ENCODE assay signal across 28 cellular contexts in the genomic region with DNA sequence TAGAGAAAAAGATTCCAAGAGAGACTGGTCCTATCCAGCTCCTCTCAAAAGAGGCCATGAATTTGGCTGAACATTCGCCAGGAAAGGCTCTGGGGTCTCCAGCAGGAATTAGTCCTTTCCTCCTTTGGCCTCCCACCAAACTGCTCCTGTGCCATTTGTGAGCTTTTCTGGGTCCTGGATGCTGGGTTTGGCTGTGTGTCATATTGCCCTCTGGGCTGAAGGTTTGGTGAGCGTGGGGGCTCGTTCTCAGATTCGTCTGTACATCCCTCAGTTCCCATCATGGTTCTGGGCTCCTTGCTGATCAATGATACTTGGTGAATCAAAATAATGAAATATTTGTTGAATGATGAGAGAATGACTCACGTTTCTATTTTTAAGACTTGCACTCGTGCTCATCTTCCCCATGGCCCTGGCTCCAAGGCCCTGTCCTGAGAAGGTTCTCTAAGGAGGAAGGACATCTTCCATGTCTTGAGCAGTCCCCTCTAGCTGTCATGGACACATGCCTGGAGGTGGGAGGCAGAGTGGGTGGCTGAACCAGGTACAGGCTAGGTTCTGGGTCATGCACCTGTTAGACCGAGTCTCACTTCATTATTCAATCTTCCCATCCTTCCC. TPM values are rescaled to one million over a fixed set of nuclear protein-coding genes. Genes with fewer than 3 reads are reported as not detected.
DNase-seq lines count a peak whose midpoint lies in the region; ATAC-seq and TF ChIP-seq lines count a peak whose summit lies in the region.
"Had no signal": no experiment of that assay in that cellular context is flagged by ENCODE, and none has a peak within 500 bp of the region (broad histone marks: within the 10 kb centered on the region; RNA-seq: fewer than 3 reads in every experiment).

No MANE protein-coding gene starts in this region.

- H2BK20ac ChIP-seq in H9 (ENCODE audit: low read depth, low read length, poor library complexity, severe bottlenecking), result no peak overlapping the region

- H3K79me2 ChIP-seq in GM23248 (ENCODE audit: insufficient read depth) (no peaks in the 10 kb centered on the region), H9 (ENCODE audit: insufficient read depth, low read length) (no peaks in the 10 kb centered on the region)

- DNase-seq in AG10803 (ENCODE audit: low read depth) (peak; percentile 28), GM23248 (peak; percentile 66), epithelial cell of esophagus (ENCODE audit: low read depth) (peak; percentile 41), mesenteric fat pad (ENCODE audit: low spot score) (peak; percentile 51), H9 (no peak), HPDE6-E6E7 (ENCODE audit: extremely low spot score) (no peak), thyroid gland (no peak)
- DNase-seq: activated CD4-positive, alpha-beta T cell treated with anti-CD3 and anti-CD28 coated beads, Interleukin-2, amount 50 U/mL, for 4 hours; activated CD4-positive, CD25-positive, alpha-beta regulatory T cell; effector memory CD8-positive, alpha-beta T cell; islet precursor cell; left ventricle myocardium inferior; NCI-H1105 treated with DMSO at 0.1 percent for 48 hours; NCI-H2029 treated with DMSO at 0.1 percent for 48 hours; NCI-H774; nephron progenitor cell; pancreas; retina; RPMI8226; stimulated activated CD4-positive, alpha-beta T cell treated with anti-CD3 and anti-CD28 coated beads, Interleukin-2, amount 100 ng/mL, for 24 hours; T-helper 1 cell; upper lobe of left lung had no signal

- H3K14ac ChIP-seq in H9 (ENCODE audit: insufficient read depth, low read length), result no peak overlapping the region

- TF ChIP-seq CTCF in AG10803 (conservative IDR thresholded peaks at IDR 0.05; ENCODE audit: low read length) (no peak), epithelial cell of esophagus (IDR thresholded peaks at IDR 0.05; ENCODE audit: insufficient read depth, low read depth, low read length, missing control alignments) (no peak), H9 (conservative IDR thresholded peaks at IDR 0.05) (no peak), thyroid gland (IDR thresholded peaks at IDR 0.05) (no peak)

- peak overlapping the region in 1 of 3 experiments; percentile 25; a peak in 1 of 7 replicates for H3K27ac Mint-ChIP-seq in H9
- H3K27ac Mint-ChIP-seq: activated naive CD4-positive, alpha-beta T cell treated with anti-CD3 and anti-CD28 coated beads, Interleukin-2, amount 50 U/mL, for 24 hours; activated T-helper 1 cell treated with anti-CD3 and anti-CD28 coated beads, Interleukin-12 subunit alpha, Interleukin-12 subunit beta, Interleukin-2, Interleukin-4 antibody, amounts not matched to agents 30 ng/mL and 10 ng/mL and 1 ng/mL, durations not matched to agents 14 hours and 24 hours and 36 hours; effector memory CD8-positive, alpha-beta T cell; mesothelial cell of epicardium; nephron progenitor cell had no signal

- no peak overlapping the region for H2AK5ac ChIP-seq in H9 (ENCODE audit: insufficient read length, low read length)

- H3K27me3 Mint-ChIP-seq in H9 (ENCODE audit: low read depth), result peaks cover 16% of the 10 kb centered on the region
- H3K27me3 Mint-ChIP-seq: activated naive CD4-positive, alpha-beta T cell treated with anti-CD3 and anti-CD28 coated beads, Interleukin-2, amount 50 U/mL, for 24 hours had no signal

- no peaks in the 10 kb centered on the region for H3K4me1 ChIP-seq in GM23248 (ENCODE audit: insufficient read depth)
- no peaks in the 10 kb centered on the region for H3K4me1 ChIP-seq in H9 (ENCODE audit: insufficient read depth, low read length)
- H3K4me1 ChIP-seq in thyroid gland, result no peaks in the 10 kb centered on the region
- H3K4me1 ChIP-seq: left ventricle myocardium inferior, pancreas, SJSA1, upper lobe of left lung had no signal

- H3K4me3 Mint-ChIP-seq in H9, result no peak overlapping the region
- H3K4me3 Mint-ChIP-seq: activated naive CD4-positive, alpha-beta T cell treated with anti-CD3 and anti-CD28 coated beads, Interleukin-2, amount 50 U/mL, for 24 hours; activated T-helper 1 cell treated with anti-CD3 and anti-CD28 coated beads, Interleukin-12 subunit alpha, Interleukin-12 subunit beta, Interleukin-2, Interleukin-4 antibody, amounts not matched to agents 30 ng/mL and 10 ng/mL and 1 ng/mL, durations not matched to agents 14 hours and 24 hours and 36 hours; effector memory CD8-positive, alpha-beta T cell; mesothelial cell of epicardium; nephron progenitor cell had no signal

- H3K4me3 ChIP-seq in AG10803 (ENCODE audit: low read length) (no peak overlapping the region), GM23248 (no peak overlapping the region), epithelial cell of esophagus (ENCODE audit: low read length) (no peak overlapping the region), thyroid gland (replicated peaks in 1 of 3) (no peak overlapping the region)
- H3K4me3 ChIP-seq: coronary artery, left ventricle myocardium inferior, pancreas, SJSA1, upper lobe of left lung had no signal

- no peak overlapping the region for H3K4ac ChIP-seq in H9 (ENCODE audit: low read depth, low read length)

- in situ Hi-C loops in GM23248 (cut with MboI), result loop anchor here (25.0 kb wide), 1 partner anchor 538 kb away; no protein-coding TSS in a partner anchor

- no peaks in the 10 kb centered on the region for H3K9me2 ChIP-seq in GM23248 (ENCODE audit: insufficient read depth)

- no peak overlapping the region for H3K23ac ChIP-seq in H9 (ENCODE audit: insufficient read length, low read depth, low read length)

- no peak overlapping the region for H2AFZ ChIP-seq in GM23248
- no peak overlapping the region for H2AFZ ChIP-seq in H9 (ENCODE audit: low read length)

- H3K27me3 ChIP-seq in GM23248 (replicated peaks; ENCODE audit: insufficient read depth) (0 out of 2 replicates have a peak, but pooled peaks cover 3% of the 10 kb centered on the region), H9 (ENCODE audit: insufficient read depth, low read length) (no peaks in the 10 kb centered on the region), thyroid gland (no peaks in the 10 kb centered on the region)
- H3K27me3 ChIP-seq: pancreas, SJSA1, upper lobe of left lung had no signal

- H2BK120ac ChIP-seq in H9 (ENCODE audit: low read depth, low read length, poor library complexity, severe bottlenecking), result no peak overlapping the region

- no peak overlapping the region; the same call in 1 of the 2 replicates for H2BK15ac ChIP-seq in H9 (ENCODE audit: low read depth, low read length)

- no peak overlapping the region for H4K5ac ChIP-seq in H9 (ENCODE audit: insufficient read length, low read depth, low read length)

- no peak overlapping the region for H3T11ph ChIP-seq in H9 (ENCODE audit: low read length)

- no peak overlapping the region for H3K56ac ChIP-seq in H9 (ENCODE audit: insufficient read length, low read depth, low read length)

- no peak overlapping the region for H4K8ac ChIP-seq in H9 (replicated peaks; ENCODE audit: insufficient read length, low read depth, low read length)

- H3K4me2 ChIP-seq in GM23248 (ENCODE audit: unreplicated experiment) (no peak overlapping the region), H9 (ENCODE audit: insufficient read depth, insufficient read length, low read length) (no peak overlapping the region)

- H3K36me3 Mint-ChIP-seq in H9 (ENCODE audit: insufficient read depth in 1 of 3, low read depth in 3 of 3), result no peaks in the 10 kb centered on the region
- H3K36me3 Mint-ChIP-seq: activated naive CD4-positive, alpha-beta T cell treated with anti-CD3 and anti-CD28 coated beads, Interleukin-2, amount 50 U/mL, for 24 hours; mesothelial cell of epicardium had no signal

- H3K9me3 Mint-ChIP-seq in H9, result no peaks in the 10 kb centered on the region
- H3K9me3 Mint-ChIP-seq: activated naive CD4-positive, alpha-beta T cell treated with anti-CD3 and anti-CD28 coated beads, Interleukin-2, amount 50 U/mL, for 24 hours; activated T-helper 1 cell treated with anti-CD3 and anti-CD28 coated beads, Interleukin-12 subunit alpha, Interleukin-12 subunit beta, Interleukin-2, Interleukin-4 antibody, amounts not matched to agents 30 ng/mL and 10 ng/mL and 1 ng/mL, durations not matched to agents 14 hours and 24 hours and 36 hours; effector memory CD8-positive, alpha-beta T cell; mesothelial cell of epicardium; nephron progenitor cell had no signal

- H3K23me2 ChIP-seq in H9 (ENCODE audit: insufficient read length, low read depth, low read length, poor library complexity, severe bottlenecking), result no peaks in the 10 kb centered on the region

- no peak for TF ChIP-seq POLR2A in thyroid gland (IDR thresholded peaks at IDR 0.05)

- H3K9me3 ChIP-seq in GM23248 (ENCODE audit: low read depth) (no peaks in the 10 kb centered on the region), H9 (ENCODE audit: control insufficient read depth, low read depth, low read length) (no peaks in the 10 kb centered on the region), thyroid gland (no peaks in the 10 kb centered on the region)
- H3K9me3 ChIP-seq: left ventricle myocardium inferior, pancreas, SJSA1, upper lobe of left lung had no signal

- H3F3A ChIP-seq in GM23248 (ENCODE audit: insufficient read depth), result no peaks in the 10 kb centered on the region

- no peak for ATAC-seq in HG02623 (IDR thresholded peaks at IDR 0.05; ENCODE audit: unreplicated experiment)
- ATAC-seq: effector memory CD8-positive, alpha-beta T cell; pancreas had no signal

- no peak overlapping the region for H2BK12ac ChIP-seq in H9 (ENCODE audit: insufficient read length, low read depth, low read length)

- no peak overlapping the region for H4K91ac ChIP-seq in H9 (ENCODE audit: insufficient read length, low read depth, low read length)

- H3K27ac ChIP-seq in GM23248 (no peak overlapping the region), H9 (ENCODE audit: insufficient read length, low read depth, low read length) (no peak overlapping the region), thyroid gland (no peak overlapping the region)
- H3K27ac ChIP-seq: coronary artery, left ventricle myocardium inferior, pancreas, SJSA1, upper lobe of left lung had no signal

- H3K79me1 ChIP-seq in H9 (ENCODE audit: insufficient read depth, low read depth, low read length, poor library complexity, severe bottlenecking), result no peaks in the 10 kb centered on the region

- no peak overlapping the region for H2BK5ac ChIP-seq in H9 (ENCODE audit: insufficient read length, low read length)

- H3K9ac ChIP-seq in GM23248, result no peak overlapping the region
- H3K9ac ChIP-seq in H9 (ENCODE audit: extremely low read depth, insufficient read length, low read length), result no peak overlapping the region

- intact Hi-C loops in thyroid gland (cut with DNase I), result no loop called here

- H3K4me1 Mint-ChIP-seq in H9, result peaks cover 0 to 3% of the 10 kb centered on the region in 2 experiments; a peak in 1 of 4 replicates
- H3K4me1 Mint-ChIP-seq: activated naive CD4-positive, alpha-beta T cell treated with anti-CD3 and anti-CD28 coated beads, Interleukin-2, amount 50 U/mL, for 24 hours had no signal

- H4K20me1 ChIP-seq in GM23248 (ENCODE audit: insufficient read depth) (no peaks in the 10 kb centered on the region), H9 (ENCODE audit: control insufficient read depth, insufficient read depth, insufficient read length) (no peaks in the 10 kb centered on the region)

- H3K18ac ChIP-seq in H9 (ENCODE audit: insufficient read length, low read depth, low read length), result no peak overlapping the region

- H3K36me3 ChIP-seq in GM23248 (ENCODE audit: low read depth), result no peaks in the 10 kb centered on the region
- no peaks in the 10 kb centered on the region for H3K36me3 ChIP-seq in thyroid gland
- H3K36me3 ChIP-seq: left ventricle myocardium inferior, pancreas, SJSA1, upper lobe of left lung had no signal

- 57 to 63% methylated on average over 7 of the region's 7 CpGs for WGBS in GM23248 (ENCODE audit: low coverage in 1 of 2, low lambda C conversion rate in 2 of 2, missing lambda C conversion rate in 2 of 2), 2 experiments
- WGBS in H9 (ENCODE audit: extremely low coverage, insufficient read length, low lambda C conversion rate), result no CpG with 5 or more reads among the region's 7 CpGs
- 75 to 76% methylated on average over 7 of the region's 7 CpGs for WGBS in thyroid gland, 2 donors

RNA-seq across cellular contexts. Expression of a gene that starts 47.8 kb away (rescaled TPM):
- total RNA-seq in GM23248 (2014; rRNA removed; shearing (Covaris generic)), result 303 and 305 TPM in 2 replicates
- 45.6 and 47.8 TPM in 2 replicates for polyA plus RNA-seq in GM23248 (2016; fragmentation: Nextera tagmentation; extraction: Ambion mirVana)
- 677 TPM for total RNA-seq in mesenteric fat pad
- total RNA-seq in H9 (2021), result 10.3 and 10.8 TPM in 2 replicates
- 100 to 1,000 TPM; 238 to 381 (median 271) TPM for total RNA-seq in thyroid gland

RNA-seq across cellular contexts. Expression of a gene that starts 48.4 kb away (rescaled TPM):
- 18.3 and 21.9 TPM in 2 replicates for total RNA-seq in GM23248 (2014; rRNA removed; shearing (Covaris generic))
- polyA plus RNA-seq in GM23248 (2016; fragmentation: Nextera tagmentation; extraction: Ambion mirVana), result 12.0 and 13.6 TPM in 2 replicates
- total RNA-seq in mesenteric fat pad (74.2 TPM), H9 (2021) (92.3 and 96.6 TPM in 2 replicates), thyroid gland (100 to 1,000 TPM in 1 of 4 donors, 10 to 100 TPM in 3; 87.5 to 102 (median 91.8) TPM)

Comparison
In these comparisons a context has a peak if more than half of its experiments do, and no peak if none do; other contexts are left out.
1. DNase-seq: peak in AG10803 (single experiment), GM23248 (single experiment), epithelial cell of esophagus (single experiment) and mesenteric fat pad (single experiment); none in H9 (single experiment), HPDE6-E6E7 (single experiment) and thyroid gland (0 of 2).
2. RNA of a gene that starts 47.8 kb away (total RNA-seq): 677 TPM in mesenteric fat pad (single experiment), 303 to 305 TPM in GM23248 and 238 to 381 TPM in thyroid gland; 10.3 to 10.8 TPM in H9; every median in the first group is over 10 times any median in the second.